26 cellular contexts compared by ENCODE assay signal in genomic region chr7:93629291-93629801, GRCh38. TPM values are rescaled to one million over a fixed set of nuclear protein-coding genes. Genes with fewer than 3 reads are reported as not detected.
A peak's percentile ranks its signal among the peaks of the same experiment; 100 is the strongest.
DNase-seq lines count a peak whose midpoint lies in the region; ATAC-seq, FAIRE-seq and TF ChIP-seq lines count a peak whose summit lies in the region.
"Had no signal": no experiment of that assay in that cellular context is flagged by ENCODE, and none has a peak within 500 bp of the region (broad histone marks: within the 10 kb centered on the region; RNA-seq: fewer than 3 reads in every experiment).

No MANE protein-coding gene starts in this region.

- no peak overlapping the region for H2BK5ac ChIP-seq in neuronal stem cell (ENCODE audit: low read length)

- no peaks in the 10 kb centered on the region for H3K79me1 ChIP-seq in neuronal stem cell (ENCODE audit: low read depth, low read length)

- H3K4me1 ChIP-seq in HepG2 (ENCODE audit: insufficient read depth, low read length), result no peaks in the 10 kb centered on the region
- H3K4me1 ChIP-seq in right lobe of liver, result no peaks in the 10 kb centered on the region
- H3K4me1 ChIP-seq in neuronal stem cell (ENCODE audit: control insufficient read depth in 2 of 2, insufficient read depth in 1 of 2, low read depth in 1 of 2, low read length in 2 of 2), result no peaks in the 10 kb centered on the region
- H3K4me1 ChIP-seq: HAP-1, Peyer's patch, SJCRH30 had no signal

- H3K27me3 ChIP-seq in HepG2 (ENCODE audit: control insufficient read depth in 1 of 2, insufficient read depth in 2 of 2, low read length in 2 of 2) (no peaks in the 10 kb centered on the region), right lobe of liver (no peaks in the 10 kb centered on the region), neuronal stem cell (ENCODE audit: control insufficient read depth in 3 of 3, insufficient read depth in 3 of 3, low read depth in 1 of 3, low read length in 3 of 3) (no peaks in the 10 kb centered on the region)
- H3K27me3 ChIP-seq: BLaER1, Peyer's patch, SJCRH30 had no signal

- no peak overlapping the region for H2BK12ac ChIP-seq in neuronal stem cell (ENCODE audit: low read length)

- H3K4ac ChIP-seq in neuronal stem cell (ENCODE audit: low read length), result no peak overlapping the region

- H2BK120ac ChIP-seq in neuronal stem cell (ENCODE audit: low read depth, low read length), result no peak overlapping the region

- no peaks in the 10 kb centered on the region for H3K4me1 Mint-ChIP-seq in T-helper 17 cell

- no peak for FAIRE-seq in HepG2 (lab: Jason Lieb, UNC)
- FAIRE-seq: GM12892, HTR-8/SVneo had no signal

- H3K9me3 ChIP-seq in HepG2 (ENCODE audit: low read length) (no peaks in the 10 kb centered on the region), right lobe of liver (no peaks in the 10 kb centered on the region), neuronal stem cell (replicated peaks in 1 of 2; ENCODE audit: control insufficient read depth in 2 of 2, insufficient read depth in 1 of 2, low read depth in 1 of 2, low read length in 2 of 2) (no peaks in the 10 kb centered on the region), T-helper 17 cell (ENCODE audit: control insufficient read depth, low read length, poor library complexity, severe bottlenecking) (no peaks in the 10 kb centered on the region)
- H3K9me3 ChIP-seq: BLaER1, HAP-1, Peyer's patch, SJCRH30 had no signal

- H4K91ac ChIP-seq in neuronal stem cell (ENCODE audit: low read depth, low read length, poor library complexity), result no peak overlapping the region

- POLR2A ChIA-PET in HepG2 (lab: Yijun Ruan, JAX), result no interaction called here

- H3K4me3 Mint-ChIP-seq in T-helper 17 cell, result no peak overlapping the region
- H3K4me3 Mint-ChIP-seq: CD4-positive, alpha-beta T cell; GM23338 had no signal

- no peak overlapping the region for H3K18ac ChIP-seq in neuronal stem cell (ENCODE audit: low read length)

- no peak overlapping the region for H4K8ac ChIP-seq in neuronal stem cell (ENCODE audit: low read depth, low read length)

- intact Hi-C loops in HepG2 (cut with micrococcal nuclease; ENCODE audit: unreplicated experiment), result no loop called here
- intact Hi-C loops in right lobe of liver (cut with DNase I), result no loop called here

- H3K4me2 ChIP-seq in HepG2 (ENCODE audit: low read depth, low read length), result no peak overlapping the region
- no peak overlapping the region for H3K4me2 ChIP-seq in neuronal stem cell (ENCODE audit: insufficient read depth, low read length, poor library complexity, severe bottlenecking)
- H3K4me2 ChIP-seq: BLaER1, GM23338 had no signal

- H2AFZ ChIP-seq in HepG2 (ENCODE audit: low read length) (no peak overlapping the region), neuronal stem cell (ENCODE audit: low read length) (peak overlapping the region; percentile 29)
- H2AFZ ChIP-seq: GM23338 had no signal

- WGBS in HepG2 (ENCODE audit: low lambda C conversion rate), result 0% methylated on average over 2 of the region's 2 CpGs
- WGBS in right lobe of liver (ENCODE audit: insufficient coverage, low coverage, low lambda C conversion rate, missing lambda C conversion rate), result 12% methylated on average over 2 of the region's 2 CpGs
- WGBS in neuronal stem cell (ENCODE audit: extremely low coverage in 2 of 2, insufficient read length in 2 of 2, insufficient replicate concordance in 1 of 2), 2 donors, result no CpG with 5 or more reads among the region's 2 CpGs

- no peak overlapping the region for H3K23ac ChIP-seq in neuronal stem cell (ENCODE audit: low read depth, low read length, poor library complexity)

- H3K4me3 ChIP-seq in HepG2 (replicated peaks in 1 of 3; ENCODE audit: insufficient read depth in 1 of 3, low read depth in 2 of 3, low read length in 3 of 3) (no peak overlapping the region), right lobe of liver (no peak overlapping the region), choroid plexus epithelial cell (ENCODE audit: low read depth, low read length) (no peak overlapping the region), neuronal stem cell (ENCODE audit: low read length in 2 of 2) (no peak overlapping the region)
- H3K4me3 ChIP-seq: BLaER1, GM23338, HAP-1, Peyer's patch, SJCRH30 had no signal

- TF ChIP-seq POLR2A in HepG2 (IDR thresholded peaks at IDR 0.05; ENCODE audit: insufficient read depth in 1 of 2, low read depth in 2 of 2, low read length in 2 of 2), result no peak
- TF ChIP-seq POLR2A in right lobe of liver (IDR thresholded peaks at IDR 0.05), result no peak

- no peak overlapping the region for H2AK5ac ChIP-seq in neuronal stem cell (ENCODE audit: low read depth, low read length)

- H3K36me3 ChIP-seq in HepG2 (replicated peaks in 1 of 2; ENCODE audit: control insufficient read depth in 1 of 2, insufficient read depth in 2 of 2, low read length in 2 of 2) (no peaks in the 10 kb centered on the region), right lobe of liver (no peaks in the 10 kb centered on the region), neuronal stem cell (replicated peaks in 1 of 2; ENCODE audit: control insufficient read depth in 2 of 2, insufficient read depth in 2 of 2, low read length in 2 of 2) (no peaks in the 10 kb centered on the region)
- H3K36me3 ChIP-seq: BLaER1, HAP-1, Peyer's patch had no signal

- CTCF ChIA-PET in HepG2 (lab: Yijun Ruan, JAX; ENCODE audit: low intra/inter-chr PET ratio, low total read pairs), result no interaction called here

- no peak overlapping the region for H3K27ac Mint-ChIP-seq in T-helper 17 cell
- H3K27ac Mint-ChIP-seq: CD4-positive, alpha-beta T cell; GM23338 had no signal

- H3K9ac ChIP-seq in HepG2 (ENCODE audit: insufficient read depth, low read depth, low read length) (no peak overlapping the region), neuronal stem cell (ENCODE audit: low read depth, low read length, poor library complexity) (no peak overlapping the region)
- H3K9ac ChIP-seq: BLaER1 had no signal

- TF ChIP-seq EP300 in HepG2 (IDR thresholded peaks at IDR 0.05; ENCODE audit: low read depth in 2 of 2, low read length in 2 of 2) (no peak), HepG2 (CRISPR knock-in tag; IDR thresholded peaks at IDR 0.05; ENCODE audit: borderline replicate concordance) (no peak)

- TF ChIP-seq RAD21 in HepG2 (CRISPR knock-in tag; IDR thresholded peaks at IDR 0.05), result no peak

- H4K20me1 ChIP-seq in HepG2 (ENCODE audit: insufficient read depth, low read length), result no peaks in the 10 kb centered on the region
- H4K20me1 ChIP-seq: BLaER1 had no signal

- H3K27ac ChIP-seq in HepG2 (ENCODE audit: extremely low read length, insufficient read depth, low read length), result no peak overlapping the region
- no peak overlapping the region for H3K27ac ChIP-seq in right lobe of liver
- no peak overlapping the region for H3K27ac ChIP-seq in neuronal stem cell (replicated peaks; ENCODE audit: low read length)
- H3K27ac ChIP-seq: 22Rv1, BLaER1, Peyer's patch, SJCRH30 had no signal

- H3K14ac ChIP-seq in neuronal stem cell (ENCODE audit: low read length), result no peak overlapping the region

- no peak overlapping the region for H2BK15ac ChIP-seq in neuronal stem cell (ENCODE audit: low read length)

- in situ Hi-C loops in HepG2 (cut with HindIII; ENCODE audit: extremely low pct_ligation_motif_present, low pct_unique_long_range_greater_than_20kb), result no loop called here

- TF ChIP-seq CTCF in HepG2 (CRISPR knock-in tag; IDR thresholded peaks at IDR 0.05) (no peak), right lobe of liver (IDR thresholded peaks at IDR 0.05) (no peak), choroid plexus epithelial cell (conservative IDR thresholded peaks at IDR 0.05; ENCODE audit: low read depth, low read length) (no peak)

- no peaks in the 10 kb centered on the region for H3K79me2 ChIP-seq in HepG2 (ENCODE audit: insufficient read depth, low read length)

- BruUV-seq in HepG2 (replicated peaks; lab: Mats Ljungman, UMichigan), result no TSS peak

- DNase-seq in DMS53 (lab: John Stamatoyannopoulos, UW) (peak; percentile 24), DMS53 treated with DMSO at 0.1 percent for 48 hours (lab: John Stamatoyannopoulos, UW; ENCODE audit: unreplicated experiment) (no peak), HepG2 (ENCODE audit: low spot score) (no peak), right lobe of liver (no peak), choroid plexus epithelial cell (ENCODE audit: low read depth) (peak; percentile 4), neuronal stem cell (ENCODE audit: low spot score) (no peak), T-helper 17 cell (no peak)
- DNase-seq in stimulated activated CD4-positive, alpha-beta T cell treated with anti-CD3 and anti-CD28 coated beads, Interleukin-15, amount 100 ng/mL, for 24 hours, result no peak
- DNase-seq: ACHN; CD4-positive, alpha-beta T cell; COR-L47; IMR-90; MV-4-11; NCI-H187; NCI-H2107; NCI-H446 treated with DMSO at 0.1 percent for 48 hours; NCI-H526 treated with DMSO at 0.1 percent for 48 hours; Peyer's patch had no signal

- H3K36me3 Mint-ChIP-seq in T-helper 17 cell (ENCODE audit: low read depth), result peaks cover 2% of the 10 kb centered on the region

- no peak for ATAC-seq in HepG2
- no peak for ATAC-seq in right lobe of liver
- no peak for ATAC-seq in T-helper 17 cell
- ATAC-seq: GM23338 had no signal

- H3K27me3 Mint-ChIP-seq in T-helper 17 cell, result peaks cover 6% of the 10 kb centered on the region
- H3K27me3 Mint-ChIP-seq: CD4-positive, alpha-beta T cell had no signal

RNA-seq across cellular contexts. Expression of gene CALCR, which starts 54.8 kb away (rescaled TPM):
- not detected in 2 replicates for total RNA-seq in HepG2 (2016; rRNA removed; fragmentation: Illumina TruSeq; extraction: Trizol)
- total RNA-seq in HepG2 (2016; cell fraction: cytosol; rRNA removed; fragmentation: Illumina TruSeq; extraction: Trizol; ENCODE audit: low read depth), result not detected in 2 replicates
- not detected in 2 replicates for total RNA-seq in HepG2 (2016; cell fraction: insoluble cytoplasmic fraction; rRNA removed; fragmentation: Illumina TruSeq; extraction: Trizol)
- total RNA-seq in HepG2 (2016; cell fraction: membrane; rRNA removed; fragmentation: Illumina TruSeq; extraction: Trizol), result not detected in 2 replicates
- total RNA-seq in HepG2 (2016; cell fraction: nucleus; rRNA removed; fragmentation: Illumina TruSeq; extraction: Trizol), result not detected in 2 replicates
- not detected in 2 replicates for polyA plus RNA-seq in HepG2 (2011; rRNA removed)
- polyA plus RNA-seq in HepG2 (2011; cell fraction: cytosol; rRNA removed), result not detected in 2 replicates
- not detected in 2 replicates for polyA plus RNA-seq in HepG2 (2011; cell fraction: nucleus; rRNA removed)
- polyA plus RNA-seq in HepG2 (2012), result 0.04 TPM in 1 of 2 replicates, not detected in the other
- not detected in 2 replicates for polyA plus RNA-seq in HepG2 (2016; cell fraction: cytosol; fragmentation: Illumina TruSeq; extraction: Trizol; ENCODE audit: low read depth)
- polyA plus RNA-seq in HepG2 (2016; cell fraction: insoluble cytoplasmic fraction; fragmentation: Illumina TruSeq; extraction: Trizol; ENCODE audit: low read depth), result not detected in 2 replicates
- not detected in 2 replicates for polyA plus RNA-seq in HepG2 (2016; cell fraction: membrane; fragmentation: Illumina TruSeq; extraction: Trizol; ENCODE audit: low read depth)
- polyA plus RNA-seq in HepG2 (2016; cell fraction: nucleus; fragmentation: Illumina TruSeq; extraction: Trizol; ENCODE audit: insufficient read depth, low read depth), result not detected in 2 replicates
- not detected in 2 replicates for polyA minus RNA-seq in HepG2 (2011; rRNA and poly(A)+ RNA removed; ENCODE audit: low replicate concordance)
- not detected in 2 replicates for polyA minus RNA-seq in HepG2 (2011; cell fraction: cytosol; rRNA and poly(A)+ RNA removed)
- not detected in 2 replicates for polyA minus RNA-seq in HepG2 (2011; cell fraction: nucleus; rRNA and poly(A)+ RNA removed)
- not detected for total RNA-seq in right lobe of liver
- 0.04 TPM for polyA plus RNA-seq in neuronal stem cell (2013, experiment 1 of 2)
- 0.03 TPM for polyA plus RNA-seq in neuronal stem cell (2013, experiment 2 of 2)
- total RNA-seq in T-helper 17 cell, result not detected
- total RNA-seq: CD4-positive, alpha-beta T cell; Daoy; IMR-90; Peyer's patch had no signal
- polyA plus RNA-seq: IMR-90 had no signal

Comparison
In these comparisons a context has a peak if more than half of its experiments do, and no peak if none do; other contexts are left out.
1. DNase-seq: peak in DMS53 (single experiment) and choroid plexus epithelial cell (single experiment); none in DMS53 treated with DMSO at 0.1 percent for 48 hours (single experiment), HepG2 (single experiment), right lobe of liver (0 of 3), neuronal stem cell (single experiment), stimulated activated CD4-positive, alpha-beta T cell treated with anti-CD3 and anti-CD28 coated beads, Interleukin-15, amount 100 ng/mL, for 24 hours (single experiment) and T-helper 17 cell (0 of 3).